ENCODE assay signal across 8 cellular contexts in genomic region chr17:57357392-57357784, GRCh38.
A peak's percentile ranks its signal among the peaks of the same experiment; 100 is the strongest.
DNase-seq lines count a peak whose midpoint lies in the region; ATAC-seq and TF ChIP-seq lines count a peak whose summit lies in the region.

No MANE protein-coding gene starts in this region.

- H3K4me3 ChIP-seq in right cardiac atrium (ENCODE audit: low read length), result no peak overlapping the region
- H3K4me3 ChIP-seq in stomach, result peak overlapping the region in 1 of 4 donors; percentile 35

- H3K36me3 Mint-ChIP-seq in activated CD4-positive, alpha-beta memory T cell treated with anti-CD3 and anti-CD28 coated beads for 36 hours, result peaks cover 6% of the 10 kb centered on the region

- peaks cover 43% of the 10 kb centered on the region for H3K4me1 Mint-ChIP-seq in activated CD4-positive, alpha-beta memory T cell treated with anti-CD3 and anti-CD28 coated beads for 36 hours (ENCODE audit: low read depth)

- CTCF ChIA-PET in activated CD4-positive, alpha-beta memory T cell treated with anti-CD3 and anti-CD28 coated beads for 36 hours (lab: Charles Lee), result interaction anchor here (1.1 to 1.5 kb wide), 3 partner anchors 114 to 475 kb away, joined by 3 to 7 read pairs (median 4); no protein-coding TSS in a partner anchor

- H3K9me3 Mint-ChIP-seq in activated CD4-positive, alpha-beta memory T cell treated with anti-CD3 and anti-CD28 coated beads for 36 hours, result no peaks in the 10 kb centered on the region

- no peaks in the 10 kb centered on the region for H3K27me3 Mint-ChIP-seq in activated CD4-positive, alpha-beta memory T cell treated with anti-CD3 and anti-CD28 coated beads for 36 hours

- DNase-seq in RPMI8226 (peak; percentile 7), right cardiac atrium (peak in 2 of 3 donors; percentile 47 to 79), stomach (peak; percentile 91), omental fat pad (ENCODE audit: low spot score) (no peak), COLO829 (ENCODE audit: low spot score) (no peak)
- no peak for DNase-seq in activated CD4-positive, alpha-beta memory T cell treated with anti-CD3 and anti-CD28 coated beads for 36 hours

- no peaks in the 10 kb centered on the region for H3K9me3 ChIP-seq in right cardiac atrium (ENCODE audit: control insufficient read depth, low read length)
- H3K9me3 ChIP-seq in stomach, result no peaks in the 10 kb centered on the region

- POLR2A ChIA-PET in activated CD4-positive, alpha-beta memory T cell treated with anti-CD3 and anti-CD28 coated beads for 36 hours (lab: Charles Lee), result interaction anchor here (0.9 kb wide), 1 partner anchor 88 kb away, joined by 3 read pairs; no protein-coding TSS in a partner anchor

- intact Hi-C loops in right cardiac atrium (cut with DNase I) (loop anchor here in 1 of 4 donors (10.0 kb wide), 1 partner anchor 93 kb away; no protein-coding TSS in a partner anchor), stomach (cut with DNase I; ENCODE audit: low total_unique reads) (no loop called here)
- intact Hi-C loops in activated CD4-positive, alpha-beta memory T cell treated with anti-CD3 and anti-CD28 coated beads for 36 hours (cut with micrococcal nuclease), result no loop called here

- 56% methylated on average over 11 of the region's 11 CpGs for WGBS in right cardiac atrium
- 24 to 47% (median 39%) methylated on average over 11 of the region's 11 CpGs for WGBS in stomach, 5 donors

- TF ChIP-seq EP300 in stomach (IDR thresholded peaks at IDR 0.05), result no peak

- no peak for TF ChIP-seq POLR2A in stomach (IDR thresholded peaks at IDR 0.05)

- no peak for TF ChIP-seq CTCF in stomach (IDR thresholded peaks at IDR 0.05)
- no peak for TF ChIP-seq CTCF in omental fat pad (IDR thresholded peaks at IDR 0.05)

- H3K4me1 ChIP-seq in right cardiac atrium (ENCODE audit: control insufficient read depth, insufficient read depth, low read length) (peaks cover 16% of the 10 kb centered on the region), stomach (peaks cover 16 to 48% (median 32%) of the 10 kb centered on the region in 4 donors)

- H3K4me3 Mint-ChIP-seq in activated CD4-positive, alpha-beta memory T cell treated with anti-CD3 and anti-CD28 coated beads for 36 hours, result no peak overlapping the region

- no peaks in the 10 kb centered on the region for H3K36me3 ChIP-seq in stomach

- H3K27me3 ChIP-seq in right cardiac atrium (ENCODE audit: control insufficient read depth, insufficient read depth) (no peaks in the 10 kb centered on the region), stomach (no peaks in the 10 kb centered on the region)

- H3K27ac Mint-ChIP-seq in activated CD4-positive, alpha-beta memory T cell treated with anti-CD3 and anti-CD28 coated beads for 36 hours, result no peak overlapping the region

- no peak overlapping the region for H3K27ac ChIP-seq in right cardiac atrium (ENCODE audit: low read length)
- peak overlapping the region; percentile 60 to 79 (median 68) for H3K27ac ChIP-seq in stomach

- ATAC-seq in GM18861 (IDR thresholded peaks at IDR 0.05; ENCODE audit: unreplicated experiment) (peak; percentile 49), HG02852 (IDR thresholded peaks at IDR 0.05; ENCODE audit: unreplicated experiment) (peak; percentile 25), right cardiac atrium (peak; percentile 62 to 71), omental fat pad (ENCODE audit: low FRiP score) (no peak)

Comparison
In these comparisons a context has a peak if more than half of its experiments do, and no peak if none do; other contexts are left out.
1. DNase-seq: peak in RPMI8226 (single experiment), right cardiac atrium (2 of 3) and stomach (single experiment); none in omental fat pad (single experiment), activated CD4-positive, alpha-beta memory T cell treated with anti-CD3 and anti-CD28 coated beads for 36 hours (single experiment) and COLO829 (single experiment).